1 cellular context compared by ENCODE assay signal in genomic region chr11:113875414-113876073, GRCh38.
TF ChIP-seq lines count a peak whose summit lies in the region.

Gene USP28, minus strand, starts transcription at chr11:113875572. Its CDS starts 71 bp downstream, at chr11:113875501.

TF ChIP-seq in GM12878, 131 proteins besides CTCF, POLR2A, EP300 and RAD21 (continued from another document and continues in another):
- TF ChIP-seq YY1 (IDR thresholded peaks at IDR 0.05; ENCODE audit: low read depth, low read length) (peak; percentile 56), MEF2B (IDR thresholded peaks at IDR 0.05; ENCODE audit: partially characterized antibody, poor library complexity, severe bottlenecking) (peak; percentile 14), DPF2 (IDR thresholded peaks at IDR 0.05) (no peak), MTA2 (IDR thresholded peaks at IDR 0.05; ENCODE audit: low read depth) (no peak), MEF2A (IDR thresholded peaks at IDR 0.05; ENCODE audit: insufficient read depth, low read depth, low read length) (no peak), TCF12 (IDR thresholded peaks at IDR 0.05; ENCODE audit: low read depth, low read length) (peak; percentile 30; the same call in 1 of the 2 replicates), MYB (IDR thresholded peaks at IDR 0.05; ENCODE audit: borderline replicate concordance, low read depth, low read length) (no peak), NR2C1 (IDR thresholded peaks at IDR 0.05) (peak; percentile 11; the same call in 1 of the 2 replicates), CEBPB (IDR thresholded peaks at IDR 0.05; ENCODE audit: borderline replicate concordance in 1 of 2, low read depth in 2 of 2, low read length in 2 of 2) (no peak), CBX3 (IDR thresholded peaks at IDR 0.05; ENCODE audit: borderline replicate concordance, low read depth) (no peak), RBBP5 (conservative IDR thresholded peaks at IDR 0.05) (no peak), SUZ12 (IDR thresholded peaks at IDR 0.05; ENCODE audit: unreplicated experiment) (no peak), CBFB (IDR thresholded peaks at IDR 0.05; ENCODE audit: low read depth) (peak; percentile 65; the same call in 1 of the 2 replicates), SMARCA5 (IDR thresholded peaks at IDR 0.05) (0 out of 2 replicates have a peak, but pooled peaks have one; percentile 2), RELA (IDR thresholded peaks at IDR 0.05; ENCODE audit: borderline replicate concordance, partially characterized antibody) (peak; percentile 46), STAT3 (IDR thresholded peaks at IDR 0.05; ENCODE audit: low read depth, low read length) (no peak), SIN3A (IDR thresholded peaks at IDR 0.05; ENCODE audit: low read depth, low read length) (0 out of 2 replicates have a peak, but pooled peaks have one; percentile 8), CEBPZ (IDR thresholded peaks at IDR 0.05; ENCODE audit: low read depth, low read length) (no peak), SIX5 (IDR thresholded peaks at IDR 0.05; ENCODE audit: low read depth, low read length, severe bottlenecking) (no peak), BMI1 (IDR thresholded peaks at IDR 0.05; ENCODE audit: borderline replicate concordance) (no peak), MXI1 (IDR thresholded peaks at IDR 0.05; ENCODE audit: low read depth, low read length) (no peak), NR2F1 (conservative IDR thresholded peaks at IDR 0.05) (no peak), ZNF384 (IDR thresholded peaks at IDR 0.05; ENCODE audit: borderline replicate concordance, low read depth, low read length) (no peak), TARDBP (IDR thresholded peaks at IDR 0.05; ENCODE audit: borderline replicate concordance) (no peak), RAD51 (IDR thresholded peaks at IDR 0.05) (peak; percentile 98), FOXM1 (IDR thresholded peaks at IDR 0.05; ENCODE audit: low read depth, low read length) (no peak), NRF1 (conservative IDR thresholded peaks at IDR 0.05; ENCODE audit: low read depth, low read length) (peak; percentile 78), IKZF2 (IDR thresholded peaks at IDR 0.05) (peak; percentile 54 to 56; a peak in 3 of 4 replicates), ZNF217 (IDR thresholded peaks at IDR 0.05) (no peak), ESRRA (IDR thresholded peaks at IDR 0.05; ENCODE audit: low read length) (no peak), BCL11A (IDR thresholded peaks at IDR 0.05; ENCODE audit: low read depth, low read length) (no peak), HSF1 (IDR thresholded peaks at IDR 0.05; ENCODE audit: low read depth, low read length) (no peak), BRCA1 (IDR thresholded peaks at IDR 0.05; ENCODE audit: low read depth, low read length) (no peak), SPI1 (IDR thresholded peaks at IDR 0.05; ENCODE audit: borderline replicate concordance, insufficient read depth, low read depth, low read length) (no peak), EED (IDR thresholded peaks at IDR 0.05; ENCODE audit: low read depth) (no peak), JUND (IDR thresholded peaks at IDR 0.05; ENCODE audit: low read depth, low read length) (no peak), E2F8 (IDR thresholded peaks at IDR 0.05; ENCODE audit: low read depth, partially characterized antibody) (no peak), LARP7 (IDR thresholded peaks at IDR 0.05) (0 out of 2 replicates have a peak, but pooled peaks have one; percentile 8), GABPA (IDR thresholded peaks at IDR 0.05; ENCODE audit: low read depth) (no peak), USF2 (IDR thresholded peaks at IDR 0.05; ENCODE audit: borderline replicate concordance, low read depth, low read length) (peak; percentile 90)
- TF ChIP-seq, protein P1, sequence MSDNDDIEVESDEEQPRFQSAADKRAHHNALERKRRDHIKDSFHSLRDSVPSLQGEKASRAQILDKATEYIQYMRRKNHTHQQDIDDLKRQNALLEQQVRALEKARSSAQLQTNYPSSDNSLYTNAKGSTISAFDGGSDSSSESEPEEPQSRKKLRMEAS (IDR thresholded peaks at IDR 0.05; ENCODE audit: low read depth, low read length): peak; percentile 86
- TF ChIP-seq, protein P2, sequence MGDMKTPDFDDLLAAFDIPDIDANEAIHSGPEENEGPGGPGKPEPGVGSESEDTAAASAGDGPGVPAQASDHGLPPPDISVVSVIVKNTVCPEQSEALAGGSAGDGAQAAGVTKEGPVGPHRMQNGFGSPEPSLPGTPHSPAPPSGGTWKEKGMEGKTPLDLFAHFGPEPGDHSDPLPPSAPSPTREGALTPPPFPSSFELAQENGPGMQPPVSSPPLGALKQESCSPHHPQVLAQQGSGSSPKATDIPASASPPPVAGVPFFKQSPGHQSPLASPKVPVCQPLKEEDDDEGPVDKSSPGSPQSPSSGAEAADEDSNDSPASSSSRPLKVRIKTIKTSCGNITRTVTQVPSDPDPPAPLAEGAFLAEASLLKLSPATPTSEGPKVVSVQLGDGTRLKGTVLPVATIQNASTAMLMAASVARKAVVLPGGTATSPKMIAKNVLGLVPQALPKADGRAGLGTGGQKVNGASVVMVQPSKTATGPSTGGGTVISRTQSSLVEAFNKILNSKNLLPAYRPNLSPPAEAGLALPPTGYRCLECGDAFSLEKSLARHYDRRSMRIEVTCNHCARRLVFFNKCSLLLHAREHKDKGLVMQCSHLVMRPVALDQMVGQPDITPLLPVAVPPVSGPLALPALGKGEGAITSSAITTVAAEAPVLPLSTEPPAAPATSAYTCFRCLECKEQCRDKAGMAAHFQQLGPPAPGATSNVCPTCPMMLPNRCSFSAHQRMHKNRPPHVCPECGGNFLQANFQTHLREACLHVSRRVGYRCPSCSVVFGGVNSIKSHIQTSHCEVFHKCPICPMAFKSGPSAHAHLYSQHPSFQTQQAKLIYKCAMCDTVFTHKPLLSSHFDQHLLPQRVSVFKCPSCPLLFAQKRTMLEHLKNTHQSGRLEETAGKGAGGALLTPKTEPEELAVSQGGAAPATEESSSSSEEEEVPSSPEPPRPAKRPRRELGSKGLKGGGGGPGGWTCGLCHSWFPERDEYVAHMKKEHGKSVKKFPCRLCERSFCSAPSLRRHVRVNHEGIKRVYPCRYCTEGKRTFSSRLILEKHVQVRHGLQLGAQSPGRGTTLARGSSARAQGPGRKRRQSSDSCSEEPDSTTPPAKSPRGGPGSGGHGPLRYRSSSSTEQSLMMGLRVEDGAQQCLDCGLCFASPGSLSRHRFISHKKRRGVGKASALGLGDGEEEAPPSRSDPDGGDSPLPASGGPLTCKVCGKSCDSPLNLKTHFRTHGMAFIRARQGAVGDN (IDR thresholded peaks at IDR 0.05): peak; percentile 95
- TF ChIP-seq, protein P3, sequence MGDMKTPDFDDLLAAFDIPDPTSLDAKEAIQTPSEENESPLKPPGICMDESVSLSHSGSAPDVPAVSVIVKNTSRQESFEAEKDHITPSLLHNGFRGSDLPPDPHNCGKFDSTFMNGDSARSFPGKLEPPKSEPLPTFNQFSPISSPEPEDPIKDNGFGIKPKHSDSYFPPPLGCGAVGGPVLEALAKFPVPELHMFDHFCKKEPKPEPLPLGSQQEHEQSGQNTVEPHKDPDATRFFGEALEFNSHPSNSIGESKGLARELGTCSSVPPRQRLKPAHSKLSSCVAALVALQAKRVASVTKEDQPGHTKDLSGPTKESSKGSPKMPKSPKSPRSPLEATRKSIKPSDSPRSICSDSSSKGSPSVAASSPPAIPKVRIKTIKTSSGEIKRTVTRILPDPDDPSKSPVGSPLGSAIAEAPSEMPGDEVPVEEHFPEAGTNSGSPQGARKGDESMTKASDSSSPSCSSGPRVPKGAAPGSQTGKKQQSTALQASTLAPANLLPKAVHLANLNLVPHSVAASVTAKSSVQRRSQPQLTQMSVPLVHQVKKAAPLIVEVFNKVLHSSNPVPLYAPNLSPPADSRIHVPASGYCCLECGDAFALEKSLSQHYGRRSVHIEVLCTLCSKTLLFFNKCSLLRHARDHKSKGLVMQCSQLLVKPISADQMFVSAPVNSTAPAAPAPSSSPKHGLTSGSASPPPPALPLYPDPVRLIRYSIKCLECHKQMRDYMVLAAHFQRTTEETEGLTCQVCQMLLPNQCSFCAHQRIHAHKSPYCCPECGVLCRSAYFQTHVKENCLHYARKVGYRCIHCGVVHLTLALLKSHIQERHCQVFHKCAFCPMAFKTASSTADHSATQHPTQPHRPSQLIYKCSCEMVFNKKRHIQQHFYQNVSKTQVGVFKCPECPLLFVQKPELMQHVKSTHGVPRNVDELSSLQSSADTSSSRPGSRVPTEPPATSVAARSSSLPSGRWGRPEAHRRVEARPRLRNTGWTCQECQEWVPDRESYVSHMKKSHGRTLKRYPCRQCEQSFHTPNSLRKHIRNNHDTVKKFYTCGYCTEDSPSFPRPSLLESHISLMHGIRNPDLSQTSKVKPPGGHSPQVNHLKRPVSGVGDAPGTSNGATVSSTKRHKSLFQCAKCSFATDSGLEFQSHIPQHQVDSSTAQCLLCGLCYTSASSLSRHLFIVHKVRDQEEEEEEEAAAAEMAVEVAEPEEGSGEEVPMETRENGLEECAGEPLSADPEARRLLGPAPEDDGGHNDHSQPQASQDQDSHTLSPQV (IDR thresholded peaks at IDR 0.05): no peak
